1 cellular context compared by ENCODE assay signal in genomic region chr10:102721954-102722353, GRCh38.
TF ChIP-seq lines count a peak whose summit lies in the region.

No MANE protein-coding gene starts in this region.

TF ChIP-seq in H1, 55 proteins besides CTCF, POLR2A, EP300 and RAD21:
- TF ChIP-seq E2F6 (IDR thresholded peaks at IDR 0.05), result no peak
- TF ChIP-seq HDAC2 (IDR thresholded peaks at IDR 0.05; ENCODE audit: borderline replicate concordance in 1 of 2, low read depth in 2 of 2, low read length in 2 of 2), result no peak
- TF ChIP-seq ASH2L (IDR thresholded peaks at IDR 0.05; ENCODE audit: low read length), result no peak
- no peak for TF ChIP-seq HDAC6 (IDR thresholded peaks at IDR 0.05; ENCODE audit: low read depth, low read length)
- no peak for TF ChIP-seq CHD1 (IDR thresholded peaks at IDR 0.05; ENCODE audit: low read depth, low read length)
- TF ChIP-seq BRCA1 (IDR thresholded peaks at IDR 0.05; ENCODE audit: low read depth, low read length), result no peak
- TF ChIP-seq SP2 (IDR thresholded peaks at IDR 0.05; ENCODE audit: low read length), result no peak
- TF ChIP-seq RFX5 (IDR thresholded peaks at IDR 0.05; ENCODE audit: borderline replicate concordance, low read depth, low read length), result no peak
- no peak for TF ChIP-seq POLR2AphosphoS5 (IDR thresholded peaks at IDR 0.05; ENCODE audit: low read depth, low read length)
- no peak for TF ChIP-seq MAX (IDR thresholded peaks at IDR 0.05)
- TF ChIP-seq CEBPB (IDR thresholded peaks at IDR 0.05; ENCODE audit: low read depth, low read length), result no peak
- no peak for TF ChIP-seq TEAD4 (IDR thresholded peaks at IDR 0.05; ENCODE audit: low read depth, low read length)
- TF ChIP-seq SUZ12 (IDR thresholded peaks at IDR 0.05; ENCODE audit: low read length), result no peak
- TF ChIP-seq CBX8 (IDR thresholded peaks at IDR 0.05; ENCODE audit: borderline replicate concordance, low read depth, low read length), result no peak
